1 cellular context compared by ENCODE assay signal in genomic region chr22:42090596-42091445, GRCh38.
TF ChIP-seq lines count a peak whose summit lies in the region.

TSS of gene NDUFA6 (minus strand) at chr22:42090772. CDS start at chr22:42090744, 28 bp downstream.

TF ChIP-seq in HepG2, 621 proteins besides CTCF, POLR2A, EP300 and RAD21 (continued from another document and continues in another):
- TF ChIP-seq PAXIP1 (CRISPR knock-in tag; conservative IDR thresholded peaks at IDR 0.05) (peak; percentile 59), PAWR (CRISPR knock-in tag; IDR thresholded peaks at IDR 0.05; ENCODE audit: borderline replicate concordance) (no peak; the same call in 1 of the 2 replicates), CREBL2 (CRISPR knock-in tag; IDR thresholded peaks at IDR 0.05; ENCODE audit: borderline replicate concordance) (peak; percentile 88; the same call in 1 of the 2 replicates), ZBTB39 (CRISPR knock-in tag; IDR thresholded peaks at IDR 0.05) (no peak), PRPF4 (IDR thresholded peaks at IDR 0.05; ENCODE audit: low read depth, low read length, poor library complexity, severe bottlenecking) (no peak), REPIN1 (CRISPR knock-in tag; IDR thresholded peaks at IDR 0.05; ENCODE audit: borderline replicate concordance, low read depth) (peak; percentile 86; the same call in 1 of the 2 replicates), ZNF878 (CRISPR knock-in tag; IDR thresholded peaks at IDR 0.05) (no peak), ZNF619 (CRISPR knock-in tag; IDR thresholded peaks at IDR 0.05) (peak; percentile 93), RXRA (CRISPR knock-in tag; IDR thresholded peaks at IDR 0.05) (peak; percentile 73), KLF13 (CRISPR knock-in tag; IDR thresholded peaks at IDR 0.05) (peak; percentile 87; the same call in 1 of the 2 replicates), ARNT (IDR thresholded peaks at IDR 0.05) (no peak), ZNF776 (CRISPR knock-in tag; IDR thresholded peaks at IDR 0.05) (peak; percentile 70; the same call in 1 of the 2 replicates), MBNL3 (CRISPR knock-in tag; conservative IDR thresholded peaks at IDR 0.05) (no peak), ELK4 (CRISPR knock-in tag; IDR thresholded peaks at IDR 0.05; ENCODE audit: borderline replicate concordance) (no peak), NKX3-1 (CRISPR knock-in tag; IDR thresholded peaks at IDR 0.05) (0 out of 2 replicates have a peak, but pooled peaks have one; percentile 33), ZBTB43 (CRISPR knock-in tag; conservative IDR thresholded peaks at IDR 0.05) (peak; percentile 73), MIER2 (CRISPR knock-in tag; IDR thresholded peaks at IDR 0.05) (peak; percentile 42; the same call in 1 of the 2 replicates), ARNT2 (CRISPR knock-in tag; IDR thresholded peaks at IDR 0.05; ENCODE audit: low read depth) (no peak; the same call in none of the 2 replicates), CHD2 (IDR thresholded peaks at IDR 0.05; ENCODE audit: low read depth, low read length) (peak; percentile 43; the same call in 1 of the 2 replicates), ZNF850 (CRISPR knock-in tag; conservative IDR thresholded peaks at IDR 0.05) (no peak), MTERF4 (CRISPR knock-in tag; IDR thresholded peaks at IDR 0.05) (peak; percentile 68; the same call in 1 of the 2 replicates), ZNF24 (IDR thresholded peaks at IDR 0.05) (no peak), CCDC6 (CRISPR knock-in tag; IDR thresholded peaks at IDR 0.05) (no peak; the same call in 1 of the 2 replicates), ZNF672 (CRISPR knock-in tag; IDR thresholded peaks at IDR 0.05) (no peak), ZFP36 (IDR thresholded peaks at IDR 0.05; ENCODE audit: borderline replicate concordance, low read depth, low read length, partially characterized antibody) (no peak), MNT (IDR thresholded peaks at IDR 0.05) (peak; percentile 84), SMARCC2 (IDR thresholded peaks at IDR 0.05) (no peak), ATF5 (CRISPR knock-in tag; IDR thresholded peaks at IDR 0.05; ENCODE audit: low read depth) (no peak), HNF1A (IDR thresholded peaks at IDR 0.05; ENCODE audit: low read depth) (no peak), HNF1A (CRISPR knock-in tag; IDR thresholded peaks at IDR 0.05; ENCODE audit: borderline replicate concordance) (no peak; the same call in 1 of the 2 replicates), ZNF431 (CRISPR knock-in tag; IDR thresholded peaks at IDR 0.05; ENCODE audit: borderline replicate concordance, low read depth) (peak; percentile 58; the same call in 1 of the 2 replicates), ZNF232 (CRISPR knock-in tag; IDR thresholded peaks at IDR 0.05; ENCODE audit: borderline replicate concordance) (peak; percentile 80; the same call in 1 of the 2 replicates), ZNF235 (CRISPR knock-in tag; IDR thresholded peaks at IDR 0.05; ENCODE audit: borderline replicate concordance) (no peak), ZNF577 (CRISPR knock-in tag; IDR thresholded peaks at IDR 0.05; ENCODE audit: borderline replicate concordance, low read depth) (no peak), FLYWCH1 (CRISPR knock-in tag; IDR thresholded peaks at IDR 0.05) (no peak), ZIK1 (CRISPR knock-in tag; IDR thresholded peaks at IDR 0.05; ENCODE audit: borderline replicate concordance, low read depth) (no peak; the same call in 1 of the 2 replicates), ZSCAN29 (CRISPR knock-in tag; conservative IDR thresholded peaks at IDR 0.05) (peak; percentile 85; the same call in 1 of the 2 replicates), ZXDC (CRISPR knock-in tag; IDR thresholded peaks at IDR 0.05) (peak; percentile 99), FIP1L1 (IDR thresholded peaks at IDR 0.05; ENCODE audit: borderline replicate concordance, insufficient read depth, low read depth, low read length) (0 out of 2 replicates have a peak, but pooled peaks have one; percentile 31), MTF2 (CRISPR knock-in tag; IDR thresholded peaks at IDR 0.05; ENCODE audit: borderline replicate concordance) (no peak)
